Comparison of ENCODE assay signal across 13 cellular contexts in the genomic region with DNA sequence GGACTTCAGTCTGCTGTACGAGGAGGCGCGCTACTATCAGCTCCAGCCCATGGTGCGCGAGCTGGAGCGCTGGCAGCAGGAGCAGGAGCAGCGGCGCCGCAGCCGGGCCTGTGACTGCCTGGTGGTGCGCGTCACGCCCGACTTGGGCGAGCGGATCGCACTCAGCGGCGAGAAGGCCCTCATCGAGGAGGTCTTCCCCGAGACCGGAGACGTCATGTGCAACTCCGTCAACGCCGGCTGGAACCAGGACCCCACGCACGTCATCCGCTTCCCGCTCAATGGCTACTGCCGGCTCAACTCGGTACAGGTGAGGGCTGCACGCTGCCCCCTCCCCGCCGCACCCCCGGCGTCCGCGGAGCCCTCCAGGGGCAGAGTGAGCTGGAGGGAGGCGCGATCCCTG. TPM values are rescaled to one million over a fixed set of nuclear protein-coding genes. Genes with fewer than 3 reads are reported as not detected.
DNase-seq lines count a peak whose midpoint lies in the region; ATAC-seq and TF ChIP-seq lines count a peak whose summit lies in the region.
"Had no signal": no experiment of that assay in that cellular context is flagged by ENCODE, and none has a peak within 500 bp of the region (broad histone marks: within the 10 kb centered on the region; RNA-seq: fewer than 3 reads in every experiment).

No MANE protein-coding gene starts in this region.

- H3K27me3 Mint-ChIP-seq in CD14-positive monocyte (ENCODE audit: low read depth in 3 of 3), result peaks cover 0 to 2% (median 2%) of the 10 kb centered on the region in 3 donors

- peaks cover 52 to 76% of the 10 kb centered on the region in 2 donors for H3K36me3 Mint-ChIP-seq in CD14-positive monocyte
- H3K36me3 Mint-ChIP-seq: CD8-positive, alpha-beta memory T cell had no signal

- POLR2A ChIA-PET in SK-N-SH (lab: Yijun Ruan, JAX), result no interaction called here

- no peak overlapping the region for H2AFZ ChIP-seq in SK-N-SH (ENCODE audit: low read depth)
- H2AFZ ChIP-seq: GM23248 had no signal

- no peaks in the 10 kb centered on the region for H3K9me3 ChIP-seq in SK-N-SH
- no peaks in the 10 kb centered on the region for H3K9me3 ChIP-seq in lower lobe of right lung

- H3K4me3 ChIP-seq in SK-N-SH (ENCODE audit: low read depth in 2 of 2, low read length in 1 of 2), result no peak overlapping the region
- no peak overlapping the region for H3K4me3 ChIP-seq in lower lobe of right lung
- H3K4me3 ChIP-seq: GM23248 had no signal

- 97% methylated on average over 41 of the region's 41 CpGs for WGBS in SK-N-SH (ENCODE audit: low lambda C conversion rate)

- peaks cover 0 to 2% (median 0%) of the 10 kb centered on the region in 7 donors for H3K9me3 Mint-ChIP-seq in CD14-positive monocyte
- H3K9me3 Mint-ChIP-seq: CD8-positive, alpha-beta memory T cell had no signal

- intact Hi-C loops in CD14-positive monocyte (cut with micrococcal nuclease) (no loop called here), lower lobe of right lung (cut with DNase I) (no loop called here), sciatic nerve (cut with DNase I) (no loop called here)

- peak; percentile 37 for DNase-seq in SK-N-SH
- peak; percentile 39 for DNase-seq in CD14-positive monocyte (ENCODE audit: low spot score)
- DNase-seq in lower lobe of right lung, result peak; percentile 38
- DNase-seq in sciatic nerve (ENCODE audit: low spot score), result peak; percentile 51
- DNase-seq in NCI-H1694 treated with DMSO at 0.1 percent for 48 hours (lab: John Stamatoyannopoulos, UW), result no peak
- DNase-seq in COLO668 (lab: John Stamatoyannopoulos, UW; ENCODE audit: unreplicated experiment), result no peak
- DNase-seq: CD8-positive, alpha-beta memory T cell; DMS53; GF-D8; GM23248 had no signal

- H3K4me3 Mint-ChIP-seq in CD14-positive monocyte, result no peak overlapping the region
- H3K4me3 Mint-ChIP-seq: CD8-positive, alpha-beta memory T cell had no signal

- no peak for TF ChIP-seq EP300 in SK-N-SH (IDR thresholded peaks at IDR 0.05; ENCODE audit: borderline replicate concordance in 1 of 2, low read depth in 1 of 2, low read length in 1 of 2)

- H3K79me2 ChIP-seq in SK-N-SH (ENCODE audit: insufficient read depth), result no peaks in the 10 kb centered on the region

- H3K4me1 Mint-ChIP-seq in CD14-positive monocyte, result peaks cover 14% of the 10 kb centered on the region

- no peak for TF ChIP-seq RAD21 in SK-N-SH (IDR thresholded peaks at IDR 0.05; ENCODE audit: low read length)

- no peaks in the 10 kb centered on the region for H3K9me2 ChIP-seq in SK-N-SH

- H3K4me1 ChIP-seq in SK-N-SH (ENCODE audit: control insufficient read depth in 1 of 2, insufficient read depth in 2 of 2, low read depth in 1 of 2, low read length in 1 of 2) (peaks cover 0 to 42% of the 10 kb centered on the region in 2 experiments; a peak in 2 of 4 replicates), lower lobe of right lung (peaks cover 19% of the 10 kb centered on the region)

- H3K27ac ChIP-seq in SK-N-SH (ENCODE audit: low read depth in 2 of 2, low read length in 1 of 2) (no peak overlapping the region), lower lobe of right lung (no peak overlapping the region)
- H3K27ac ChIP-seq: 22Rv1, GM23248 had no signal

- no peaks in the 10 kb centered on the region for H4K20me1 ChIP-seq in SK-N-SH (ENCODE audit: insufficient read depth)

- no peak overlapping the region for H3K4me2 ChIP-seq in SK-N-SH

- TF ChIP-seq CTCF in SK-N-SH (IDR thresholded peaks at IDR 0.05) (no peak), CD14-positive monocyte (IDR thresholded peaks at IDR 0.05) (no peak), lower lobe of right lung (IDR thresholded peaks at IDR 0.05) (no peak)

- no peaks in the 10 kb centered on the region for H3K36me3 ChIP-seq in SK-N-SH (replicated peaks in 1 of 2; ENCODE audit: control insufficient read depth in 1 of 2, insufficient read depth in 2 of 2, low read length in 1 of 2)
- peaks cover 46% of the 10 kb centered on the region for H3K36me3 ChIP-seq in lower lobe of right lung

- no peak overlapping the region for H3K27ac Mint-ChIP-seq in CD14-positive monocyte
- H3K27ac Mint-ChIP-seq: CD8-positive, alpha-beta memory T cell had no signal

- no peak overlapping the region for H3K9ac ChIP-seq in SK-N-SH
- H3K9ac ChIP-seq: GM23248 had no signal

- H3K27me3 ChIP-seq in SK-N-SH (ENCODE audit: insufficient read depth) (no peaks in the 10 kb centered on the region), lower lobe of right lung (ENCODE audit: low read depth) (no peaks in the 10 kb centered on the region)

- CTCF ChIA-PET in SK-N-SH (lab: Yijun Ruan, JAX), result interaction anchor here (0.7 to 4.4 kb wide), 8 partner anchors 11 to 285 kb away, joined by 3 to 40 read pairs (median 6); partner anchors contain the start of gene KCTD15

- ATAC-seq in SK-N-SH treated with all-trans-retinoic acid at 6 μM for 48 hours, result no peak
- ATAC-seq in lower lobe of right lung, result no peak
- no peak for ATAC-seq in sciatic nerve
- ATAC-seq in HG03175 (IDR thresholded peaks at IDR 0.05; ENCODE audit: unreplicated experiment), result no peak

- H3F3A ChIP-seq in SK-N-SH (replicated peaks; ENCODE audit: insufficient read depth), result peaks cover 5% of the 10 kb centered on the region

TF ChIP-seq in SK-N-SH, 30 proteins besides CTCF, POLR2A, EP300 and RAD21 (continues in another document):
- TF ChIP-seq FOXM1 (IDR thresholded peaks at IDR 0.05; ENCODE audit: low read depth), result no peak
- no peak for TF ChIP-seq ELF1 (IDR thresholded peaks at IDR 0.05)
- no peak for TF ChIP-seq REST (IDR thresholded peaks at IDR 0.05; ENCODE audit: low read depth, low read length)
- no peak for TF ChIP-seq JUND (IDR thresholded peaks at IDR 0.05)
- TF ChIP-seq RFX5 (IDR thresholded peaks at IDR 0.05; ENCODE audit: low read length), result no peak

TF ChIP-seq in SK-N-SH treated with all-trans-retinoic acid at 6 μM for 48 hours, 23 proteins besides CTCF, POLR2A, EP300 and RAD21:
- no peak for TF ChIP-seq TSHZ2 (CRISPR knock-in tag; IDR thresholded peaks at IDR 0.05)
- no peak for TF ChIP-seq CSDC2 (CRISPR knock-in tag; IDR thresholded peaks at IDR 0.05)
- no peak for TF ChIP-seq POU6F1 (CRISPR knock-in tag; IDR thresholded peaks at IDR 0.05; ENCODE audit: borderline replicate concordance, low read depth)
- TF ChIP-seq ZFP30 (CRISPR knock-in tag; IDR thresholded peaks at IDR 0.05), result no peak
- no peak for TF ChIP-seq ZFP3 (CRISPR knock-in tag; IDR thresholded peaks at IDR 0.05)
- TF ChIP-seq ZNF70 (CRISPR knock-in tag; IDR thresholded peaks at IDR 0.05), result no peak

RNA-seq across cellular contexts. Expression of gene KCTD15, which starts 14.6 kb away (rescaled TPM):
- 15.5 and 21.6 TPM in 2 replicates for polyA plus RNA-seq in SK-N-SH (2012; rRNA removed)
- polyA plus RNA-seq in SK-N-SH (2012; cell fraction: cytosol; rRNA removed), result 7.5 and 12.8 TPM in 2 replicates
- polyA plus RNA-seq in SK-N-SH (2012; cell fraction: nucleus; rRNA removed), result 53.1 and 59.3 TPM in 2 replicates
- polyA plus RNA-seq in CD14-positive monocyte, result 1 to 10 TPM; 1.6 to 2.1 TPM
- 27.0 TPM for total RNA-seq in lower lobe of right lung
- total RNA-seq in sciatic nerve, result 20.4 TPM

Comparison
In these comparisons a context has a peak if more than half of its experiments do, and no peak if none do; other contexts are left out.
1. DNase-seq: peak in SK-N-SH (single experiment), CD14-positive monocyte (single experiment), lower lobe of right lung (single experiment) and sciatic nerve (single experiment); none in NCI-H1694 treated with DMSO at 0.1 percent for 48 hours (single experiment) and COLO668 (single experiment).